7 cellular contexts compared by ENCODE assay signal in genomic region chr12:31608299-31608698, GRCh38. TPM values are rescaled to one million over a fixed set of nuclear protein-coding genes. Genes with fewer than 3 reads are reported as not detected.
A peak's percentile ranks its signal among the peaks of the same experiment; 100 is the strongest.
DNase-seq lines count a peak whose midpoint lies in the region; ATAC-seq, FAIRE-seq and TF ChIP-seq lines count a peak whose summit lies in the region.
"Not testable (repeated sequence)": the region's sequence is repeated elsewhere in the genome, so short reads cannot be mapped to it uniquely, and the experiment has no call there.
"Had no signal": no experiment of that assay in that cellular context is flagged by ENCODE, and none has a peak within 500 bp of the region (broad histone marks: within the 10 kb centered on the region; RNA-seq: fewer than 3 reads in every experiment).

No MANE protein-coding gene starts in this region.

- not testable (repeated sequence) for H3K4me1 ChIP-seq in A549; HepG2 (ENCODE audit: insufficient read depth, low read length)

- H3K27me3 ChIP-seq in HepG2 (ENCODE audit: control insufficient read depth in 1 of 2, insufficient read depth in 2 of 2, low read length in 2 of 2): not testable (repeated sequence)

- H3K36me3 ChIP-seq in HepG2 (replicated peaks in 1 of 2; ENCODE audit: control insufficient read depth in 1 of 2, insufficient read depth in 2 of 2, low read length in 2 of 2): not testable (repeated sequence)

- H3K27ac ChIP-seq in A549; HepG2 (ENCODE audit: extremely low read length, insufficient read depth, low read length): not testable (repeated sequence)

- H3K9ac ChIP-seq in HepG2 (ENCODE audit: insufficient read depth, low read depth, low read length): not testable (repeated sequence)

- not testable (repeated sequence) for TF ChIP-seq RAD21 in A549 (conservative IDR thresholded peaks at IDR 0.05 in 1 of 2, IDR thresholded peaks at IDR 0.05 in 1 of 2); HepG2 (CRISPR knock-in tag; IDR thresholded peaks at IDR 0.05)

- H3K27ac Mint-ChIP-seq in activated B cell treated with CpG ODN at 0.5 μM for 24 hours: peak overlapping the region; percentile 35

- BruUV-seq in HepG2 (replicated peaks; lab: Mats Ljungman, UMichigan): not testable (repeated sequence)

- H3K27me3 Mint-ChIP-seq in activated B cell treated with CpG ODN at 0.5 μM for 24 hours: not testable (repeated sequence)

- in situ Hi-C loops in KBM-7 (cut with MboI; ENCODE audit: low pct_unique_long_range_greater_than_20kb, low sequenced_read_pairs); HepG2 (cut with HindIII; ENCODE audit: extremely low pct_ligation_motif_present, low pct_unique_long_range_greater_than_20kb): not testable (repeated sequence)

- TF ChIP-seq POLR2A in A549 (IDR thresholded peaks at IDR 0.05; ENCODE audit: low read length); H54 (IDR thresholded peaks at IDR 0.05; ENCODE audit: low read depth, low read length); HepG2 (IDR thresholded peaks at IDR 0.05; ENCODE audit: insufficient read depth in 1 of 2, low read depth in 2 of 2, low read length in 2 of 2): not testable (repeated sequence)

- not testable (repeated sequence) for H3K4me2 ChIP-seq in A549; HepG2 (ENCODE audit: low read depth, low read length)

- not testable (repeated sequence) for ATAC-seq in A549; activated B cell treated with CpG ODN at 0.5 μM for 24 hours (ENCODE audit: low read depth); HepG2

- H3K36me3 Mint-ChIP-seq in activated B cell treated with CpG ODN at 0.5 μM for 24 hours (ENCODE audit: low read depth): not testable (repeated sequence)

- TF ChIP-seq EP300 in A549 (IDR thresholded peaks at IDR 0.05); HepG2 (IDR thresholded peaks at IDR 0.05; ENCODE audit: low read depth in 2 of 2, low read length in 2 of 2); HepG2 (CRISPR knock-in tag; IDR thresholded peaks at IDR 0.05; ENCODE audit: borderline replicate concordance): not testable (repeated sequence)

- H3K4me3 ChIP-seq in A549; HepG2 (replicated peaks in 1 of 3; ENCODE audit: insufficient read depth in 1 of 3, low read depth in 2 of 3, low read length in 3 of 3): not testable (repeated sequence)

- intact Hi-C loops in activated B cell treated with CpG ODN at 0.5 μM for 24 hours (cut with micrococcal nuclease); HepG2 (cut with micrococcal nuclease; ENCODE audit: unreplicated experiment): not testable (repeated sequence)

- TF ChIP-seq CTCF in A549 (IDR thresholded peaks at IDR 0.05); activated B cell treated with CpG ODN at 0.5 μM for 24 hours (IDR thresholded peaks at IDR 0.05); HepG2 (CRISPR knock-in tag; IDR thresholded peaks at IDR 0.05): not testable (repeated sequence)

- not testable (repeated sequence) for H3K9me3 Mint-ChIP-seq in activated B cell treated with CpG ODN at 0.5 μM for 24 hours

- not testable (repeated sequence) for H3K79me2 ChIP-seq in HepG2 (ENCODE audit: insufficient read depth, low read length)

- peaks cover 20% of the 10 kb centered on the region for H3K9me3 ChIP-seq in A549
- H3K9me3 ChIP-seq in HepG2 (ENCODE audit: low read length): not testable (repeated sequence)

- H4K20me1 ChIP-seq in HepG2 (ENCODE audit: insufficient read depth, low read length): not testable (repeated sequence)

- not testable (repeated sequence) for FAIRE-seq in A549 (lab: Jason Lieb, UNC); HepG2 (lab: Jason Lieb, UNC)
- FAIRE-seq in H54 (lab: Jason Lieb, UNC): peak; percentile 30

- not testable (repeated sequence) for DNase-seq in A549 (ENCODE audit: low read depth in 1 of 2, low spot score in 1 of 2); H54 (ENCODE audit: insufficient read length, low spot score); activated B cell treated with CpG ODN at 0.5 μM for 24 hours; HepG2 (ENCODE audit: low spot score)
- DNase-seq in KBM-7: peak; percentile 27
- peak; percentile 28 for DNase-seq in OCI-M1 (lab: John Stamatoyannopoulos, UW)

- POLR2A ChIA-PET in A549 (lab: Yijun Ruan, JAX); HepG2 (lab: Yijun Ruan, JAX): not testable (repeated sequence)
- POLR2A ChIA-PET in activated B cell treated with CpG ODN at 0.5 μM for 24 hours (lab: Charles Lee): interaction anchor here (0.7 to 1.0 kb wide), 3 partner anchors 10 to 62 kb away, joined by 3 read pairs; no protein-coding TSS in a partner anchor

- peaks cover 21% of the 10 kb centered on the region for H3K4me1 Mint-ChIP-seq in activated B cell treated with CpG ODN at 0.5 μM for 24 hours

- H2AFZ ChIP-seq in HepG2 (ENCODE audit: low read length): not testable (repeated sequence)

- CTCF ChIA-PET in A549 (lab: Yijun Ruan, JAX) (interaction anchor here (1.4 kb wide), 1 partner anchor 9 kb away, joined by 3 read pairs; no protein-coding TSS in a partner anchor), activated B cell treated with CpG ODN at 0.5 μM for 24 hours (lab: Charles Lee) (interaction anchor here (1.0 kb wide), 1 partner anchor 45 kb away, joined by 3 read pairs; no protein-coding TSS in a partner anchor)
- CTCF ChIA-PET in HepG2 (lab: Yijun Ruan, JAX; ENCODE audit: low intra/inter-chr PET ratio, low total read pairs): not testable (repeated sequence)

- WGBS in A549 (ENCODE audit: missing lambda C conversion rate): 17% methylated on average over 2 of the region's 2 CpGs
- WGBS in HepG2 (ENCODE audit: low lambda C conversion rate): 17% methylated on average over 2 of the region's 2 CpGs

- not testable (repeated sequence) for H3K4me3 Mint-ChIP-seq in activated B cell treated with CpG ODN at 0.5 μM for 24 hours

RNA-seq across cellular contexts. Expression of gene DENND5B, which starts 17.4 kb away (rescaled TPM):
- polyA plus RNA-seq in A549 (2011; rRNA removed): 55.2 and 63.2 TPM in 2 replicates
- 13.2 and 17.1 TPM in 2 replicates for polyA plus RNA-seq in A549 (2012; cell fraction: cytosol; rRNA removed)
- 6.7 and 9.5 TPM in 2 replicates for polyA plus RNA-seq in A549 (2012; cell fraction: nucleus; rRNA removed)
- polyA plus RNA-seq in A549 (2017; fragmentation: RNase III; extraction: RNeasy Plus Mini Kit Qiagen cat#74134 plus additional on column Dnase treatment): 14.9 to 15.5 TPM (median 15.3 TPM) in 3 replicates
- 58.4 and 60.4 TPM in 2 replicates for polyA minus RNA-seq in A549 (2011; rRNA and poly(A)+ RNA removed)
- total RNA-seq in activated B cell treated with CpG ODN at 0.5 μM for 24 hours: 56.9 and 64.1 TPM in 2 replicates
- total RNA-seq in HepG2 (2016; rRNA removed; fragmentation: Illumina TruSeq; extraction: Trizol): 18.7 and 23.2 TPM in 2 replicates
- total RNA-seq in HepG2 (2016; cell fraction: cytosol; rRNA removed; fragmentation: Illumina TruSeq; extraction: Trizol; ENCODE audit: low read depth): 14.8 and 15.4 TPM in 2 replicates
- 17.0 and 21.9 TPM in 2 replicates for total RNA-seq in HepG2 (2016; cell fraction: insoluble cytoplasmic fraction; rRNA removed; fragmentation: Illumina TruSeq; extraction: Trizol)
- total RNA-seq in HepG2 (2016; cell fraction: membrane; rRNA removed; fragmentation: Illumina TruSeq; extraction: Trizol): 17.6 and 20.1 TPM in 2 replicates
- total RNA-seq in HepG2 (2016; cell fraction: nucleus; rRNA removed; fragmentation: Illumina TruSeq; extraction: Trizol): 17.0 and 21.5 TPM in 2 replicates
- polyA plus RNA-seq in HepG2 (2011; rRNA removed): 12.8 and 14.7 TPM in 2 replicates
- polyA plus RNA-seq in HepG2 (2011; cell fraction: cytosol; rRNA removed): 7.6 and 11.3 TPM in 2 replicates
- polyA plus RNA-seq in HepG2 (2011; cell fraction: nucleus; rRNA removed): 7.1 and 8.6 TPM in 2 replicates
- 10.4 and 12.0 TPM in 2 replicates for polyA plus RNA-seq in HepG2 (2012)
- 2.2 and 2.6 TPM in 2 replicates for polyA plus RNA-seq in HepG2 (2016; cell fraction: cytosol; fragmentation: Illumina TruSeq; extraction: Trizol; ENCODE audit: low read depth)
- 14.4 and 15.3 TPM in 2 replicates for polyA plus RNA-seq in HepG2 (2016; cell fraction: insoluble cytoplasmic fraction; fragmentation: Illumina TruSeq; extraction: Trizol; ENCODE audit: low read depth)
- polyA plus RNA-seq in HepG2 (2016; cell fraction: membrane; fragmentation: Illumina TruSeq; extraction: Trizol; ENCODE audit: low read depth): 5.3 and 6.5 TPM in 2 replicates
- 12.9 and 13.9 TPM in 2 replicates for polyA plus RNA-seq in HepG2 (2016; cell fraction: nucleus; fragmentation: Illumina TruSeq; extraction: Trizol; ENCODE audit: insufficient read depth, low read depth)
- polyA minus RNA-seq in HepG2 (2011; rRNA and poly(A)+ RNA removed; ENCODE audit: low replicate concordance): 36.9 and 38.4 TPM in 2 replicates
- 20.2 and 23.4 TPM in 2 replicates for polyA minus RNA-seq in HepG2 (2011; cell fraction: cytosol; rRNA and poly(A)+ RNA removed)
- polyA minus RNA-seq in HepG2 (2011; cell fraction: nucleus; rRNA and poly(A)+ RNA removed): 42.4 and 47.2 TPM in 2 replicates
- total RNA-seq: CD4-positive, alpha-beta memory T cell had no signal

RNA-seq across cellular contexts. Expression of gene ETFBKMT, which starts 51.2 kb away (rescaled TPM):
- 1.4 and 1.7 TPM in 2 replicates for polyA plus RNA-seq in A549 (2011; rRNA removed)
- 0.43 and 0.59 TPM in 2 replicates for polyA plus RNA-seq in A549 (2012; cell fraction: cytosol; rRNA removed)
- polyA plus RNA-seq in A549 (2012; cell fraction: nucleus; rRNA removed): 0.13 and 0.43 TPM in 2 replicates
- 0.63 to 1.1 TPM (median 0.87 TPM) in 3 replicates for polyA plus RNA-seq in A549 (2017; fragmentation: RNase III; extraction: RNeasy Plus Mini Kit Qiagen cat#74134 plus additional on column Dnase treatment)
- polyA minus RNA-seq in A549 (2011; rRNA and poly(A)+ RNA removed): 1.5 TPM in 2 replicates
- total RNA-seq in activated B cell treated with CpG ODN at 0.5 μM for 24 hours: 0.91 and 2.0 TPM in 2 replicates
- total RNA-seq in HepG2 (2016; rRNA removed; fragmentation: Illumina TruSeq; extraction: Trizol): 0.93 and 1.1 TPM in 2 replicates
- total RNA-seq in HepG2 (2016; cell fraction: cytosol; rRNA removed; fragmentation: Illumina TruSeq; extraction: Trizol; ENCODE audit: low read depth): 0.30 and 0.44 TPM in 2 replicates
- 0.71 and 0.73 TPM in 2 replicates for total RNA-seq in HepG2 (2016; cell fraction: insoluble cytoplasmic fraction; rRNA removed; fragmentation: Illumina TruSeq; extraction: Trizol)
- total RNA-seq in HepG2 (2016; cell fraction: membrane; rRNA removed; fragmentation: Illumina TruSeq; extraction: Trizol): 0.56 and 1.1 TPM in 2 replicates
- total RNA-seq in HepG2 (2016; cell fraction: nucleus; rRNA removed; fragmentation: Illumina TruSeq; extraction: Trizol): 0.31 and 0.97 TPM in 2 replicates
- 0.29 and 0.62 TPM in 2 replicates for polyA plus RNA-seq in HepG2 (2011; rRNA removed)
- polyA plus RNA-seq in HepG2 (2011; cell fraction: cytosol; rRNA removed): 0.21 and 0.33 TPM in 2 replicates
- polyA plus RNA-seq in HepG2 (2011; cell fraction: nucleus; rRNA removed): 0.23 and 0.28 TPM in 2 replicates
- 0.71 and 1.0 TPM in 2 replicates for polyA plus RNA-seq in HepG2 (2012)
- polyA plus RNA-seq in HepG2 (2016; cell fraction: cytosol; fragmentation: Illumina TruSeq; extraction: Trizol; ENCODE audit: low read depth): 0.20 and 0.35 TPM in 2 replicates
- polyA plus RNA-seq in HepG2 (2016; cell fraction: insoluble cytoplasmic fraction; fragmentation: Illumina TruSeq; extraction: Trizol; ENCODE audit: low read depth): 0.68 and 0.74 TPM in 2 replicates
- polyA plus RNA-seq in HepG2 (2016; cell fraction: membrane; fragmentation: Illumina TruSeq; extraction: Trizol; ENCODE audit: low read depth): 0.41 and 0.48 TPM in 2 replicates
- 0.51 and 0.63 TPM in 2 replicates for polyA plus RNA-seq in HepG2 (2016; cell fraction: nucleus; fragmentation: Illumina TruSeq; extraction: Trizol; ENCODE audit: insufficient read depth, low read depth)
- 0.10 and 0.19 TPM in 2 replicates for polyA minus RNA-seq in HepG2 (2011; rRNA and poly(A)+ RNA removed; ENCODE audit: low replicate concordance)
- 0.69 TPM in 1 of 2 replicates, not detected in the other for polyA minus RNA-seq in HepG2 (2011; cell fraction: cytosol; rRNA and poly(A)+ RNA removed)
- polyA minus RNA-seq in HepG2 (2011; cell fraction: nucleus; rRNA and poly(A)+ RNA removed): 0.64 and 1.1 TPM in 2 replicates
